ENCODE assay signal across 26 cellular contexts in the genomic region with DNA sequence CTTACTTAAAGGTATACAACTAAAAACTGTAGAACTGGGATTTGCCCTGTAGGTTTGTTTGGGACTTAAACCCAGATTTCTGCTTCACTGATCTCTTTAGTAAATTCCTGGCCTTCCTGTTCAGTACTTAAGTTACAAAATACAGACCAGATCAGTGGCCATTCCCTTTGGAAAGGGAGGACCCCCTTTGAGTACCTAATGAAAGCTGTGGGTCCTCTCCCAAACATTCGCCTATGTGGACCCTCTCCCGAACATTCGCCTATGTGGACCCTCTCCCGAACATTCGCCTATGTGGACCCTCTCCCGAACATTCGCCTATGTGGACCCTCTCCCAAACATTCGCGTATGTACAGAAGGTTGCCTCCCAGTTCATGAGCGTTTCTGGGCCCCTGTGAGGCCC. TPM values are rescaled to one million over a fixed set of nuclear protein-coding genes. Genes with fewer than 3 reads are reported as not detected.
"Had no signal": no experiment of that assay in that cellular context is flagged by ENCODE, and none has a peak within 500 bp of the region (broad histone marks: within the 10 kb centered on the region; RNA-seq: fewer than 3 reads in every experiment).

No MANE protein-coding gene starts in this region.

- H3K9ac ChIP-seq: neural progenitor cell had no signal

- H3K9me3 ChIP-seq: body of pancreas, sigmoid colon, testis, vagina had no signal

- H3K27me3 Mint-ChIP-seq: activated CD4-positive, alpha-beta T cell treated with anti-CD3 and anti-CD28 coated beads, Interleukin-2, amount 10 ng/mL, durations not matched to agents 7 days and 5 days; naive thymus-derived CD4-positive, alpha-beta T cell; progenitor cell of endocrine pancreas; stimulated activated naive B cell treated with anti-CD40 and anti-IgM and Interleukin-4, amounts not matched to agents 10 μg/mL and 1 μg/mL and 100 μg/mL, for 72 hours; type B pancreatic cell had no signal

- H3K27ac Mint-ChIP-seq: activated CD4-positive, alpha-beta T cell treated with anti-CD3 and anti-CD28 coated beads, Interleukin-2, amount 10 ng/mL, durations not matched to agents 7 days and 5 days; neural progenitor cell; progenitor cell of endocrine pancreas; stimulated activated naive B cell treated with anti-CD40 and anti-IgM and Interleukin-4, amounts not matched to agents 10 μg/mL and 1 μg/mL and 100 μg/mL, for 72 hours; type B pancreatic cell had no signal

- H3K27me3 ChIP-seq: body of pancreas, cardiac muscle cell, foreskin keratinocyte, neural progenitor cell, sigmoid colon, testis, vagina had no signal

- H3K9me3 Mint-ChIP-seq: activated CD4-positive, alpha-beta T cell treated with anti-CD3 and anti-CD28 coated beads, Interleukin-2, amount 10 ng/mL, durations not matched to agents 7 days and 5 days; activated naive CD4-positive, alpha-beta T cell treated with anti-CD3 and anti-CD28 coated beads for 36 hours; naive thymus-derived CD4-positive, alpha-beta T cell; stimulated activated naive B cell treated with anti-CD40 and anti-IgM and Interleukin-4, amounts not matched to agents 10 μg/mL and 1 μg/mL and 100 μg/mL, for 72 hours; type B pancreatic cell had no signal

- H3K4me3 ChIP-seq: body of pancreas, cardiac muscle cell, lung, neural progenitor cell, sigmoid colon, smooth muscle cell, testis, vagina had no signal

- H3K4me1 ChIP-seq: body of pancreas, neural progenitor cell, testis had no signal

- H3K4me3 Mint-ChIP-seq: activated CD4-positive, alpha-beta T cell treated with anti-CD3 and anti-CD28 coated beads, Interleukin-2, amount 10 ng/mL, durations not matched to agents 7 days and 5 days; activated naive CD4-positive, alpha-beta T cell treated with anti-CD3 and anti-CD28 coated beads for 36 hours; neural progenitor cell; stimulated activated naive B cell treated with anti-CD40 and anti-IgM and Interleukin-4, amounts not matched to agents 10 μg/mL and 1 μg/mL and 100 μg/mL, for 72 hours; type B pancreatic cell had no signal

- H3K36me3 ChIP-seq: neural progenitor cell had no signal

- H3K27ac ChIP-seq: body of pancreas, cardiac muscle cell, foreskin keratinocyte, neural progenitor cell, testis, vagina had no signal

- DNase-seq: activated CD4-positive, alpha-beta T cell treated with anti-CD3 and anti-CD28 coated beads, Interleukin-2, amount 10 ng/mL, durations not matched to agents 7 days and 5 days; activated CD4-positive, CD25-positive, alpha-beta regulatory T cell; activated CD8-positive, alpha-beta memory T cell treated with anti-CD3 and anti-CD28 coated beads for 24 hours; activated effector memory CD4-positive, alpha-beta T cell treated with Interleukin-2 at 50 U/mL for 16 hours; activated naive CD4-positive, alpha-beta T cell treated with anti-CD3 and anti-CD28 coated beads for 36 hours; activated T-cell treated with anti-CD3 and anti-CD28 coated beads, Interleukin-2, amount 50 U/mL, for 48 hours; anterior cingulate cortex; body of pancreas; dermis blood vessel endothelial cell; effector CD8-positive, alpha-beta T cell; foreskin keratinocyte; kidney; naive thymus-derived CD4-positive, alpha-beta T cell; retina; sigmoid colon; stimulated activated CD4-positive, alpha-beta T cell treated with anti-CD3 and anti-CD28 coated beads, Interleukin-15, amount 100 ng/mL, for 24 hours; stimulated activated naive B cell treated with anti-CD40 and anti-IgM and Interleukin-4, amounts not matched to agents 10 μg/mL and 1 μg/mL and 100 μg/mL, for 72 hours; testis had no signal

- ATAC-seq: body of pancreas; foreskin keratinocyte; left lobe of liver; naive thymus-derived CD4-positive, alpha-beta T cell; stimulated activated naive B cell treated with anti-CD40 and anti-IgM and Interleukin-4, amounts not matched to agents 10 μg/mL and 1 μg/mL and 100 μg/mL, for 72 hours had no signal

RNA-seq across cellular contexts. Expression of gene CHADL, which starts 25.3 kb away (rescaled TPM):
- total RNA-seq: smooth muscle cell had no signal
